9 cellular contexts compared by ENCODE assay signal in the genomic region with DNA sequence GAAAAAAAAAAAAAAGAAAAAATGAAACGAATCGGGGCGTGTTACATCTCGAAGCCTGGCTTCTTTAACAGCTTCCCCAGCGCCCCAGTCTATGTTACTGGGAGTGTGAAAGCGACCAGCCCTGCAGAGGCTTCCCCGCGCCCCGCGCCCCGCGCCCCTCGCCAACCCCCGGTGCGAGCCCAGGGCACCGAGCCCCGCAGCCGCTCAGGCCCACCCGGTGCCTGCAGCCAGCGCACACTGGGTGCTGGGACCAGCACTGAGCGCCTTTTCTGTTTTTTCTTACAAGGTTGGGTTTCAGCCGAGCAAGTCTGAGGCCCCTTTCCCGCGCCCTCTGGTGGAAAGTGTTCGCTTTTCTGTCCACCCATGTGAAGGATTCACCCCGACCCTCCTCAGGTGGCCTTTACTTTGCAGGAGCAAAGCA. TPM values are rescaled to one million over a fixed set of nuclear protein-coding genes. Genes with fewer than 3 reads are reported as not detected.
A peak's percentile ranks its signal among the peaks of the same experiment; 100 is the strongest.
DNase-seq lines count a peak whose midpoint lies in the region; ATAC-seq and TF ChIP-seq lines count a peak whose summit lies in the region.
"Had no signal": no experiment of that assay in that cellular context is flagged by ENCODE, and none has a peak within 500 bp of the region (broad histone marks: within the 10 kb centered on the region; RNA-seq: fewer than 3 reads in every experiment).

No MANE protein-coding gene starts in this region.

- H3K36me3 Mint-ChIP-seq in CD4-positive, CD25-positive, alpha-beta regulatory T cell = no peaks in the 10 kb centered on the region

- H2AFZ ChIP-seq in HCT116 (ENCODE audit: low read depth, low read length, poor library complexity, severe bottlenecking) = no peak overlapping the region

- peak; percentile 48 to 73 for ATAC-seq in CD4-positive, CD25-positive, alpha-beta regulatory T cell (ENCODE audit: low read depth in 2 of 2)
- ATAC-seq in HCT116 = peak; percentile 52
- ATAC-seq in GM21381 (IDR thresholded peaks at IDR 0.05; ENCODE audit: unreplicated experiment) = no peak

- CTCF ChIA-PET in HCT116 (lab: Charles Lee) = interaction anchor here (1.1 to 1.6 kb wide), 7 partner anchors 12 to 115 kb away, joined by 4 to 16 read pairs (median 5); no protein-coding TSS in a partner anchor

- H3K9me3 Mint-ChIP-seq in CD4-positive, CD25-positive, alpha-beta regulatory T cell = no peaks in the 10 kb centered on the region

- intact Hi-C loops in HCT116 (cut with micrococcal nuclease) = no loop called here

- no peaks in the 10 kb centered on the region for H3K27me3 ChIP-seq in CD4-positive, CD25-positive, alpha-beta regulatory T cell (ENCODE audit: control insufficient read depth, insufficient read depth, low read length)
- H3K27me3 ChIP-seq in HCT116 (ENCODE audit: insufficient read depth, low read length) (no peaks in the 10 kb centered on the region), cardiac muscle cell (no peaks in the 10 kb centered on the region)

- no peak for TF ChIP-seq RAD21 in HCT116 (IDR thresholded peaks at IDR 0.05; ENCODE audit: low read depth)

- TF ChIP-seq POLR2A in HCT116 (IDR thresholded peaks at IDR 0.05; ENCODE audit: borderline replicate concordance, extremely low read depth, insufficient read depth, insufficient read length) = no peak

- peak; percentile 25 to 55 (median 48) for DNase-seq in CD4-positive, CD25-positive, alpha-beta regulatory T cell
- no peak for DNase-seq in HCT116 (ENCODE audit: low read depth, low spot score)
- peak; percentile 82 for DNase-seq in RPMI8226
- DNase-seq in activated gamma-delta T cell treated with anti-CD3 and anti-CD28 coated beads, Interleukin-2, amount 50 U/mL, for 16 hours (ENCODE audit: low read depth) = peak; percentile 34
- peak; percentile 50 to 62 for DNase-seq in cardiac muscle cell (ENCODE audit: low read depth in 1 of 2, low spot score in 1 of 2)
- DNase-seq in NCI-H2107 treated with DMSO at 0.1 percent for 48 hours (lab: John Stamatoyannopoulos, UW; ENCODE audit: unreplicated experiment) = no peak

- no peaks in the 10 kb centered on the region for H3K79me2 ChIP-seq in HCT116 (ENCODE audit: insufficient read depth, low read length)

- TF ChIP-seq CTCF in HCT116 (IDR thresholded peaks at IDR 0.05 in 2 of 3, conservative IDR thresholded peaks at IDR 0.05 in 1 of 3; ENCODE audit: borderline replicate concordance in 1 of 3, insufficient read depth in 1 of 3, low read depth in 2 of 3, low read length in 2 of 3) = peak in 2 of 3 experiments; percentile 44 to 47; a peak in 4 of 6 replicates
- peak; percentile 65 for TF ChIP-seq CTCF in cardiac muscle cell (IDR thresholded peaks at IDR 0.05; ENCODE audit: low read depth, low read length)

- H4K20me1 ChIP-seq in HCT116 (ENCODE audit: insufficient read depth) = no peaks in the 10 kb centered on the region

- H3K4me1 Mint-ChIP-seq in CD4-positive, CD25-positive, alpha-beta regulatory T cell = peaks cover 4 to 9% (median 5%) of the 10 kb centered on the region in 4 donors

- RAD21 ChIA-PET in HCT116 (lab: Charles Lee; ENCODE audit: low non-redundant PET in 1 of 2, low total read pairs in 2 of 2, uncharacterized antibody in 2 of 2, unreplicated experiment in 2 of 2) = no interaction called here

- H3K4me1 ChIP-seq in CD4-positive, CD25-positive, alpha-beta regulatory T cell (ENCODE audit: control insufficient read depth, insufficient read depth, low read length, poor library complexity, severe bottlenecking) = peaks cover 3% of the 10 kb centered on the region
- no peaks in the 10 kb centered on the region; a peak in 1 of 4 replicates for H3K4me1 ChIP-seq in HCT116 (ENCODE audit: control insufficient read depth in 1 of 2, insufficient read depth in 2 of 2, low read length in 2 of 2)
- no peaks in the 10 kb centered on the region for H3K4me1 ChIP-seq in cardiac muscle cell (ENCODE audit: low read depth)

- no peak overlapping the region for H3K4me3 ChIP-seq in CD4-positive, CD25-positive, alpha-beta regulatory T cell (ENCODE audit: low read depth, low read length)
- no peak overlapping the region for H3K4me3 ChIP-seq in HCT116 (replicated peaks in 1 of 2; ENCODE audit: low read depth in 1 of 2, low read length in 2 of 2)
- H3K4me3 ChIP-seq in cardiac muscle cell = no peak overlapping the region
- peak overlapping the region in 6 of 7 experiments; percentile 13 to 34 (median 24) for H3K4me3 ChIP-seq in skin epidermis

- H3K27ac Mint-ChIP-seq in CD4-positive, CD25-positive, alpha-beta regulatory T cell = no peak overlapping the region
- H3K27ac Mint-ChIP-seq: nephron had no signal

- H3K27ac ChIP-seq in CD4-positive, CD25-positive, alpha-beta regulatory T cell (ENCODE audit: insufficient read depth, low read length, poor library complexity, severe bottlenecking) = no peak overlapping the region
- no peak overlapping the region for H3K27ac ChIP-seq in HCT116 (ENCODE audit: low read depth, low read length)
- no peak overlapping the region for H3K27ac ChIP-seq in cardiac muscle cell
- no peak overlapping the region for H3K27ac ChIP-seq in skin epidermis

- no peak overlapping the region for H3K9ac ChIP-seq in HCT116 (ENCODE audit: low read length)

- POLR2A ChIA-PET in HCT116 (lab: Charles Lee) = no interaction called here

- no peaks in the 10 kb centered on the region for H3K9me2 ChIP-seq in HCT116 (ENCODE audit: insufficient read depth)

- H3K27me3 Mint-ChIP-seq in CD4-positive, CD25-positive, alpha-beta regulatory T cell = peaks cover 17% of the 10 kb centered on the region

- peak overlapping the region in 1 of 4 donors; percentile 24 for H3K4me3 Mint-ChIP-seq in CD4-positive, CD25-positive, alpha-beta regulatory T cell
- H3K4me3 Mint-ChIP-seq: nephron had no signal

- no peaks in the 10 kb centered on the region for H3K36me3 ChIP-seq in CD4-positive, CD25-positive, alpha-beta regulatory T cell (ENCODE audit: control insufficient read depth, insufficient read depth, low read length)
- H3K36me3 ChIP-seq in HCT116 (ENCODE audit: control insufficient read depth in 1 of 2, insufficient read depth in 2 of 2, low read length in 2 of 2) (no peaks in the 10 kb centered on the region), cardiac muscle cell (no peaks in the 10 kb centered on the region)

- H3K4me2 ChIP-seq in HCT116 (ENCODE audit: low read length) = no peak overlapping the region

- BruUV-seq in HCT116 (replicated peaks; lab: Mats Ljungman, UMichigan) = no TSS peak

- H3K9me3 ChIP-seq in CD4-positive, CD25-positive, alpha-beta regulatory T cell (ENCODE audit: control insufficient read depth in 2 of 2, low read length in 2 of 2) = no peaks in the 10 kb centered on the region
- H3K9me3 ChIP-seq in HCT116 (ENCODE audit: control insufficient read depth in 1 of 2, insufficient read depth in 1 of 2, low read depth in 1 of 2, low read length in 2 of 2) (no peaks in the 10 kb centered on the region), cardiac muscle cell (ENCODE audit: low read depth) (no peaks in the 10 kb centered on the region)

TF ChIP-seq in HCT116, 20 proteins besides CTCF, POLR2A, EP300 and RAD21:
- no peak for TF ChIP-seq POLR2AphosphoS5 (IDR thresholded peaks at IDR 0.05; ENCODE audit: low read depth, low read length)
- TF ChIP-seq, protein P1, sequence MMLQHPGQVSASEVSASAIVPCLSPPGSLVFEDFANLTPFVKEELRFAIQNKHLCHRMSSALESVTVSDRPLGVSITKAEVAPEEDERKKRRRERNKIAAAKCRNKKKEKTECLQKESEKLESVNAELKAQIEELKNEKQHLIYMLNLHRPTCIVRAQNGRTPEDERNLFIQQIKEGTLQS (IDR thresholded peaks at IDR 0.05) = no peak
- TF ChIP-seq SRF (IDR thresholded peaks at IDR 0.05; ENCODE audit: low read depth) = no peak
- no peak for TF ChIP-seq FOSL1 (IDR thresholded peaks at IDR 0.05; ENCODE audit: low read depth)
- TF ChIP-seq ZNF274 (IDR thresholded peaks at IDR 0.05; ENCODE audit: low read depth, low read length) = no peak

RNA-seq across cellular contexts. Expression of a gene that starts 42.1 kb away (rescaled TPM):
- total RNA-seq in CD4-positive, CD25-positive, alpha-beta regulatory T cell = 6.0 TPM
- polyA plus RNA-seq in CD4-positive, CD25-positive, alpha-beta regulatory T cell = 1 to 10 TPM; 2.0 to 3.8 (median 3.2) TPM
- total RNA-seq in HCT116 (2021; ENCODE audit: unreplicated experiment) (37.4 TPM), cardiac muscle cell (55.8 and 108 TPM in 2 replicates)
- 24.8 and 26.0 TPM in 2 replicates for polyA plus RNA-seq in HCT116 (2012)
- polyA plus RNA-seq in cardiac muscle cell = 18.8 and 22.6 TPM in 2 replicates

RNA-seq across cellular contexts. Expression of a gene that starts 42.2 kb away (rescaled TPM):
- total RNA-seq in CD4-positive, CD25-positive, alpha-beta regulatory T cell = 2.0 TPM
- polyA plus RNA-seq in CD4-positive, CD25-positive, alpha-beta regulatory T cell = under 1 TPM in 2 of 4 donors, not detected in 2; 0.10 to 0.34 TPM
- total RNA-seq in HCT116 (2021; ENCODE audit: unreplicated experiment) (not detected), cardiac muscle cell (0.39 and 1.5 TPM in 2 replicates)
- not detected in 2 replicates for polyA plus RNA-seq in HCT116 (2012)
- not detected in 2 replicates for polyA plus RNA-seq in cardiac muscle cell

Comparison
In these comparisons a context has a peak if more than half of its experiments do, and no peak if none do; other contexts are left out.
1. DNase-seq: peak in CD4-positive, CD25-positive, alpha-beta regulatory T cell (3 of 3), RPMI8226 (single experiment), activated gamma-delta T cell treated with anti-CD3 and anti-CD28 coated beads, Interleukin-2, amount 50 U/mL, for 16 hours (single experiment) and cardiac muscle cell (2 of 2); none in HCT116 (single experiment) and NCI-H2107 treated with DMSO at 0.1 percent for 48 hours (single experiment).
2. H3K4me3 ChIP-seq: peak in skin epidermis (6 of 7); none in CD4-positive, CD25-positive, alpha-beta regulatory T cell (single experiment), HCT116 (0 of 2) and cardiac muscle cell (single experiment).